In genomic region chr5:15757635-15758034, GRCh38 we compare ENCODE assay signal across 1 cellular context.
TF ChIP-seq lines count a peak whose summit lies in the region.

No MANE protein-coding gene starts in this region.

TF ChIP-seq in SK-N-SH, 30 proteins besides CTCF, POLR2A, EP300 and RAD21 (continued from another document):
- no peak for TF ChIP-seq IRF3 (IDR thresholded peaks at IDR 0.05; ENCODE audit: low read depth, low read length)
- no peak for TF ChIP-seq YY1 (IDR thresholded peaks at IDR 0.05; ENCODE audit: low read depth)
- TF ChIP-seq REST (IDR thresholded peaks at IDR 0.05; ENCODE audit: low read depth, low read length), result no peak
- no peak for TF ChIP-seq RFX5 (IDR thresholded peaks at IDR 0.05; ENCODE audit: low read length)
- no peak for TF ChIP-seq MAX (IDR thresholded peaks at IDR 0.05; ENCODE audit: low read depth)
- TF ChIP-seq, protein P1, sequence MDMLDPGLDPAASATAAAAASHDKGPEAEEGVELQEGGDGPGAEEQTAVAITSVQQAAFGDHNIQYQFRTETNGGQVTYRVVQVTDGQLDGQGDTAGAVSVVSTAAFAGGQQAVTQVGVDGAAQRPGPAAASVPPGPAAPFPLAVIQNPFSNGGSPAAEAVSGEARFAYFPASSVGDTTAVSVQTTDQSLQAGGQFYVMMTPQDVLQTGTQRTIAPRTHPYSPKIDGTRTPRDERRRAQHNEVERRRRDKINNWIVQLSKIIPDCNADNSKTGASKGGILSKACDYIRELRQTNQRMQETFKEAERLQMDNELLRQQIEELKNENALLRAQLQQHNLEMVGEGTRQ (IDR thresholded peaks at IDR 0.05; ENCODE audit: borderline replicate concordance, low read depth, low read length), result no peak
- TF ChIP-seq MXI1 (IDR thresholded peaks at IDR 0.05; ENCODE audit: low read depth, low read length), result no peak
- TF ChIP-seq FOXM1 (IDR thresholded peaks at IDR 0.05; ENCODE audit: low read depth), result no peak
- no peak for TF ChIP-seq GATA2 (CRISPR knock-in tag; IDR thresholded peaks at IDR 0.05)
- no peak for TF ChIP-seq SMC3 (IDR thresholded peaks at IDR 0.05; ENCODE audit: low read depth, low read length)
- no peak for TF ChIP-seq MEF2A (IDR thresholded peaks at IDR 0.05; ENCODE audit: borderline replicate concordance, low read depth)
- TF ChIP-seq JUND (IDR thresholded peaks at IDR 0.05), result no peak
- no peak for TF ChIP-seq RXRA (IDR thresholded peaks at IDR 0.05; ENCODE audit: borderline replicate concordance, low read depth)
- no peak for TF ChIP-seq TEAD4 (IDR thresholded peaks at IDR 0.05; ENCODE audit: borderline replicate concordance, insufficient read depth)
- TF ChIP-seq FOSL2 (IDR thresholded peaks at IDR 0.05; ENCODE audit: borderline replicate concordance, low read depth), result no peak
